ENCODE assay signal across 9 cellular contexts in the genomic region with DNA sequence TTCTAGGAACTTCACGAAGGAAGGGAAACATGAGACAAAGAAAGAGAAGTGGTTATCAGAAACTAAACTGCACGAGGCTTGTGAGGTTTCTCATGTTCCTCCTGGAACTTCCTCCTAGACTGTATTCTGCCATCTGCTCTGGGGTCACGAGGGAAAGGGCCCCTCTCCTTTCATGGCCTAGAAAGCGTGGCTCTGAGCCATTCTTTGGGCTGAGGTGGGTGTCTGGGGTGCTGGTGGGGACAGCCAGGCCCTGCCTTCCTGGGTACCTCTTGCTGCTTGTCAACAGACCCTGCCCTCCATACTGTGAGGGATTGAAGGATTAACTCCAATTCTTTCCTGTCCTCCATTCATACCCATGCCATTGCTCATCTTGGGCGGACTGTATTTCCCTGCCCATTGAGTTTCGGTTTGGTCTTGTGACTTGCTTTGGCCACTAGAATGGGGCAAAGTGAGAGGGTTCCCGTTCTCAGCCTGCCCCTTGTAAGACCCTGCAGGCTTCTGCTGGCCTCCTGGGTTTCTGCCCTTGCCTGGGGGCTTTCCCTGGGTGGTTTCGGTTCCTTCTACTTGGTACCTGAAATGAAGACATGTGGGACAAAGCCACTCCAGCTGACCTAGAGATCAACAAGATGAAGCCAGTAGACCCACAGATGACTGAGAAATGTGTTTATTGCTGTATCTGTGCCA. TPM values are rescaled to one million over a fixed set of nuclear protein-coding genes. Genes with fewer than 3 reads are reported as not detected.
DNase-seq lines count a peak whose midpoint lies in the region; ATAC-seq and TF ChIP-seq lines count a peak whose summit lies in the region.
"Had no signal": no experiment of that assay in that cellular context is flagged by ENCODE, and none has a peak within 500 bp of the region (broad histone marks: within the 10 kb centered on the region; RNA-seq: fewer than 3 reads in every experiment).

No MANE protein-coding gene starts in this region.

- DNase-seq in left lung (peak in 1 of 2 donors; percentile 73), glomerular visceral epithelial cell (ENCODE audit: extremely low spot score) (no peak), breast epithelium (ENCODE audit: low spot score in 2 of 2) (no peak)
- DNase-seq in CD8-positive, alpha-beta memory T cell: no peak
- no peak for DNase-seq in central memory CD4-positive, alpha-beta T cell
- DNase-seq: activated T-cell treated with anti-CD3 and anti-CD28 coated beads, Interleukin-2, amount 50 U/mL, for 72 hours had no signal

- H3K27me3 ChIP-seq in left lung (no peaks in the 10 kb centered on the region), breast epithelium (no peaks in the 10 kb centered on the region)
- no peaks in the 10 kb centered on the region for H3K27me3 ChIP-seq in CD8-positive, alpha-beta memory T cell (ENCODE audit: insufficient read depth, low read length, poor library complexity, severe bottlenecking)

- H3K4me1 Mint-ChIP-seq in IgD-negative memory B cell: peaks cover 41 to 56% (median 43%) of the 10 kb centered on the region in 3 donors
- H3K4me1 Mint-ChIP-seq in CD8-positive, alpha-beta memory T cell: peaks cover 22 to 27% (median 24%) of the 10 kb centered on the region in 3 donors

- no peaks in the 10 kb centered on the region for H3K36me3 Mint-ChIP-seq in IgD-negative memory B cell
- no peaks in the 10 kb centered on the region for H3K36me3 Mint-ChIP-seq in CD8-positive, alpha-beta memory T cell

- H3K36me3 ChIP-seq in left lung (no peaks in the 10 kb centered on the region), breast epithelium (no peaks in the 10 kb centered on the region)
- no peaks in the 10 kb centered on the region for H3K36me3 ChIP-seq in CD8-positive, alpha-beta memory T cell (ENCODE audit: insufficient read depth, low read length)

- H3K4me1 ChIP-seq in left lung (peaks cover 0 to 29% of the 10 kb centered on the region in 2 donors), breast epithelium (no peaks in the 10 kb centered on the region)
- peaks cover 6% of the 10 kb centered on the region for H3K4me1 ChIP-seq in CD8-positive, alpha-beta memory T cell (ENCODE audit: insufficient read depth, low read length)

- no peak overlapping the region for H3K4me3 ChIP-seq in left lung
- no peak overlapping the region for H3K4me3 ChIP-seq in CD8-positive, alpha-beta memory T cell (ENCODE audit: low read length)
- H3K4me3 ChIP-seq in breast epithelium: no peak overlapping the region

- TF ChIP-seq CTCF in left lung (IDR thresholded peaks at IDR 0.05): no peak
- TF ChIP-seq CTCF in breast epithelium (IDR thresholded peaks at IDR 0.05): no peak

- CTCF ChIA-PET in CD8-positive, alpha-beta memory T cell (lab: Charles Lee): no interaction called here

- peak overlapping the region; percentile 98 to 99 (median 99) for H3K27ac Mint-ChIP-seq in IgD-negative memory B cell
- peak overlapping the region in 1 of 8 donors; percentile 68 for H3K27ac Mint-ChIP-seq in CD8-positive, alpha-beta memory T cell
- H3K27ac Mint-ChIP-seq: activated T-cell treated with anti-CD3 and anti-CD28 coated beads, Interleukin-2, amount 50 U/mL, for 72 hours had no signal

- no peaks in the 10 kb centered on the region for H3K27me3 Mint-ChIP-seq in IgD-negative memory B cell
- peaks cover 3 to 4% of the 10 kb centered on the region in 2 donors for H3K27me3 Mint-ChIP-seq in CD8-positive, alpha-beta memory T cell

- ATAC-seq in GM18511 (IDR thresholded peaks at IDR 0.05; ENCODE audit: unreplicated experiment) (peak; percentile 92), GM21619 (IDR thresholded peaks at IDR 0.05; ENCODE audit: unreplicated experiment) (peak; percentile 92), left lung (peak; percentile 65)

- H3K4me3 Mint-ChIP-seq in IgD-negative memory B cell: peak overlapping the region; percentile 63 to 87 (median 76)
- no peak overlapping the region for H3K4me3 Mint-ChIP-seq in CD8-positive, alpha-beta memory T cell

- no peak for TF ChIP-seq POLR2A in breast epithelium (IDR thresholded peaks at IDR 0.05)

- H3K27ac ChIP-seq in left lung (peak overlapping the region in 1 of 2 donors; percentile 1), breast epithelium (no peak overlapping the region)
- H3K27ac ChIP-seq in CD8-positive, alpha-beta memory T cell (ENCODE audit: low read depth, low read length): no peak overlapping the region

- intact Hi-C loops in left lung (cut with DNase I): no loop called here
- intact Hi-C loops in breast epithelium (cut with DNase I; ENCODE audit: low total_unique reads): no loop called here

- POLR2A ChIA-PET in CD8-positive, alpha-beta memory T cell (lab: Charles Lee): no interaction called here

- no peaks in the 10 kb centered on the region for H3K9me3 ChIP-seq in left lung
- no peaks in the 10 kb centered on the region for H3K9me3 ChIP-seq in CD8-positive, alpha-beta memory T cell (ENCODE audit: low read length)
- no peaks in the 10 kb centered on the region for H3K9me3 ChIP-seq in breast epithelium

- H3K9me3 Mint-ChIP-seq in IgD-negative memory B cell: no peaks in the 10 kb centered on the region
- no peaks in the 10 kb centered on the region for H3K9me3 Mint-ChIP-seq in CD8-positive, alpha-beta memory T cell
- H3K9me3 Mint-ChIP-seq: activated T-cell treated with anti-CD3 and anti-CD28 coated beads, Interleukin-2, amount 50 U/mL, for 72 hours had no signal

RNA-seq across cellular contexts. Expression of gene GIMAP8, which starts 14.9 kb away (rescaled TPM):
- polyA plus RNA-seq in IgD-negative memory B cell: 1.4 TPM
- total RNA-seq in left lung: 10 to 100 TPM; 17.1 to 37.3 TPM
- 10 to 100 TPM; 11.8 to 12.3 TPM for total RNA-seq in CD8-positive, alpha-beta memory T cell
- polyA plus RNA-seq in CD8-positive, alpha-beta memory T cell: 30.1 TPM
- 10 to 100 TPM in 2 of 3 donors, 1 to 10 TPM in 1; 7.2 to 11.5 (median 10.4) TPM for total RNA-seq in breast epithelium

RNA-seq across cellular contexts. Expression of gene ZNF775, which starts 56.4 kb away (rescaled TPM):
- polyA plus RNA-seq in IgD-negative memory B cell: 5.1 TPM
- total RNA-seq in left lung (1 to 10 TPM; 5.2 to 5.6 TPM), breast epithelium (1 to 10 TPM; 1.9 to 5.7 (median 4.6) TPM)
- total RNA-seq in CD8-positive, alpha-beta memory T cell: 1 to 10 TPM; 6.0 TPM
- 8.7 TPM for polyA plus RNA-seq in CD8-positive, alpha-beta memory T cell

Comparison
In these comparisons a context has a peak if more than half of its experiments do, and no peak if none do; other contexts are left out.
1. H3K4me3 Mint-ChIP-seq: peak in IgD-negative memory B cell (4 of 4); none in CD8-positive, alpha-beta memory T cell (0 of 7).
2. Peak in every context shown above with its lines, with median percentiles within 50 percentile points of each other: ATAC-seq.